15 cellular contexts compared by ENCODE assay signal in genomic region chr7:1544178-1544895, GRCh38. TPM values are rescaled to one million over a fixed set of nuclear protein-coding genes. Genes with fewer than 3 reads are reported as not detected.
DNase-seq lines count a peak whose midpoint lies in the region; ATAC-seq and TF ChIP-seq lines count a peak whose summit lies in the region.
"Had no signal": no experiment of that assay in that cellular context is flagged by ENCODE, and none has a peak within 500 bp of the region (broad histone marks: within the 10 kb centered on the region; RNA-seq: fewer than 3 reads in every experiment).

No MANE protein-coding gene starts in this region.

- peaks cover 9% of the 10 kb centered on the region for H3K4me1 Mint-ChIP-seq in stimulated activated effector memory CD8-positive, alpha-beta T cell treated with anti-CD3 and anti-CD28 coated beads, Interleukin-12 subunit alpha, Interleukin-12 subunit beta, amount 100 ng/mL, for 72 hours

- ATAC-seq in Right ventricle myocardium superior (ENCODE audit: poor library complexity) (no peak), HG03460 (IDR thresholded peaks at IDR 0.05; ENCODE audit: unreplicated experiment) (no peak)
- ATAC-seq in stimulated activated effector memory CD8-positive, alpha-beta T cell treated with anti-CD3 and anti-CD28 coated beads, Interleukin-12 subunit alpha, Interleukin-12 subunit beta, amount 100 ng/mL, for 72 hours = peak; percentile 14
- ATAC-seq: activated CD4-positive, CD25-positive, alpha-beta regulatory T cell treated with anti-CD3 and anti-CD28 coated beads, Interleukin-2, amount 50 U/mL, for 24 hours had no signal

- H3K4me3 Mint-ChIP-seq in stimulated activated effector memory CD8-positive, alpha-beta T cell treated with anti-CD3 and anti-CD28 coated beads, Interleukin-12 subunit alpha, Interleukin-12 subunit beta, amount 100 ng/mL, for 72 hours = no peak overlapping the region

- H3K9me3 ChIP-seq in cardiac muscle cell (ENCODE audit: low read depth) = no peaks in the 10 kb centered on the region
- no peaks in the 10 kb centered on the region for H3K9me3 ChIP-seq in esophagus (ENCODE audit: control insufficient read depth in 2 of 2, insufficient read depth in 1 of 2, low read depth in 1 of 2, low read length in 1 of 2)
- H3K9me3 ChIP-seq in SJCRH30 (replicated peaks) = no peaks in the 10 kb centered on the region
- H3K9me3 ChIP-seq: colonic mucosa, spleen, thoracic aorta had no signal

- no peak for TF ChIP-seq CTCF in cardiac muscle cell (IDR thresholded peaks at IDR 0.05; ENCODE audit: low read depth, low read length)

- H3K4me1 ChIP-seq in cardiac muscle cell (ENCODE audit: low read depth) (peaks cover 8% of the 10 kb centered on the region), esophagus (ENCODE audit: control insufficient read depth in 2 of 2, insufficient read depth in 2 of 2, low read length in 1 of 2) (peaks cover 0 to 20% of the 10 kb centered on the region in 2 donors), SJCRH30 (peaks cover 3% of the 10 kb centered on the region; the same call in 1 of the 2 replicates)

- H3K36me3 ChIP-seq in cardiac muscle cell = no peaks in the 10 kb centered on the region
- H3K36me3 ChIP-seq in esophagus (ENCODE audit: control insufficient read depth in 2 of 2, insufficient read depth in 2 of 2, low read length in 1 of 2) = peaks cover 0 to 67% of the 10 kb centered on the region in 2 donors
- no peaks in the 10 kb centered on the region for H3K36me3 ChIP-seq in SJCRH30

- DNase-seq in cardiac muscle cell (ENCODE audit: low read depth in 1 of 2, low spot score in 1 of 2) (no peak), Right ventricle myocardium superior (no peak), SJCRH30 (no peak)
- DNase-seq in stimulated activated effector memory CD8-positive, alpha-beta T cell treated with anti-CD3 and anti-CD28 coated beads, Interleukin-12 subunit alpha, Interleukin-12 subunit beta, amount 100 ng/mL, for 72 hours (ENCODE audit: low spot score in 2 of 2) = no peak
- DNase-seq: activated T-cell treated with anti-CD3 and anti-CD28 coated beads, Interleukin-2, amount 50 U/mL, for 1 hour; colonic mucosa; H7; NCI-H1417; NCI-H226; nucleus accumbens; spleen had no signal

- H3K27me3 ChIP-seq in cardiac muscle cell (no peaks in the 10 kb centered on the region), esophagus (ENCODE audit: control insufficient read depth in 1 of 2, insufficient read depth in 2 of 2, low read length in 2 of 2) (no peaks in the 10 kb centered on the region), SJCRH30 (no peaks in the 10 kb centered on the region)
- H3K27me3 ChIP-seq: colonic mucosa, spleen had no signal

- H3K9me3 Mint-ChIP-seq in stimulated activated effector memory CD8-positive, alpha-beta T cell treated with anti-CD3 and anti-CD28 coated beads, Interleukin-12 subunit alpha, Interleukin-12 subunit beta, amount 100 ng/mL, for 72 hours = no peaks in the 10 kb centered on the region

- WGBS in esophagus, 2 donors = 45 to 64% methylated on average over 39 to 41 of the region's 41 CpGs

- no peak overlapping the region for H3K27ac Mint-ChIP-seq in stimulated activated effector memory CD8-positive, alpha-beta T cell treated with anti-CD3 and anti-CD28 coated beads, Interleukin-12 subunit alpha, Interleukin-12 subunit beta, amount 100 ng/mL, for 72 hours

- H3K36me3 Mint-ChIP-seq in stimulated activated effector memory CD8-positive, alpha-beta T cell treated with anti-CD3 and anti-CD28 coated beads, Interleukin-12 subunit alpha, Interleukin-12 subunit beta, amount 100 ng/mL, for 72 hours = peaks cover 48% of the 10 kb centered on the region

- H3K4me3 ChIP-seq in cardiac muscle cell (no peak overlapping the region), esophagus (ENCODE audit: low read depth in 1 of 2, low read length in 2 of 2) (no peak overlapping the region), SJCRH30 (no peak overlapping the region)
- H3K4me3 ChIP-seq: colonic mucosa, spleen, thoracic aorta had no signal

- intact Hi-C loops in Right ventricle myocardium superior (cut with DNase I) = no loop called here

- H3K27ac ChIP-seq in cardiac muscle cell = peak overlapping the region; percentile 71
- peak overlapping the region; percentile 76 to 81 for H3K27ac ChIP-seq in esophagus (ENCODE audit: low read depth in 2 of 2, low read length in 1 of 2)
- H3K27ac ChIP-seq in SJCRH30 = no peak overlapping the region
- H3K27ac ChIP-seq: colonic mucosa, spleen, thoracic aorta had no signal

RNA-seq across cellular contexts. Expression of gene TMEM184A, which starts 11.7 kb away (rescaled TPM):
- total RNA-seq in cardiac muscle cell (2.8 and 3.0 TPM in 2 replicates), Right ventricle myocardium superior (0.30 TPM)
- polyA plus RNA-seq in cardiac muscle cell (0.75 and 2.1 TPM in 2 replicates), esophagus (100 to 1,000 TPM in 1 of 2 donors, 10 to 100 TPM in 1; 80.2 to 187 TPM)
- total RNA-seq in SJCRH30 (2014; rRNA removed; shearing (Covaris generic)) = not detected in 2 replicates

RNA-seq across cellular contexts. Expression of gene MAFK, which starts 13.8 kb away (rescaled TPM):
- total RNA-seq in cardiac muscle cell (15.6 and 16.2 TPM in 2 replicates), Right ventricle myocardium superior (59.4 TPM)
- polyA plus RNA-seq in cardiac muscle cell (3.1 and 4.2 TPM in 2 replicates), esophagus (10 to 100 TPM; 15.5 to 25.0 TPM)
- 0.86 and 1.6 TPM in 2 replicates for total RNA-seq in SJCRH30 (2014; rRNA removed; shearing (Covaris generic))

RNA-seq across cellular contexts. Expression of gene PSMG3, which starts 25.5 kb away (rescaled TPM):
- total RNA-seq in cardiac muscle cell = 32.7 and 38.4 TPM in 2 replicates
- polyA plus RNA-seq in cardiac muscle cell = 39.2 and 41.2 TPM in 2 replicates
- 12.1 TPM for total RNA-seq in Right ventricle myocardium superior
- polyA plus RNA-seq in esophagus = 10 to 100 TPM; 66.9 to 72.3 TPM
- total RNA-seq in SJCRH30 (2014; rRNA removed; shearing (Covaris generic)) = 22.5 and 28.9 TPM in 2 replicates

RNA-seq across cellular contexts. Expression of gene INTS1, which starts 40.1 kb away (rescaled TPM):
- 83.2 and 132 TPM in 2 replicates for total RNA-seq in cardiac muscle cell
- 54.5 and 80.8 TPM in 2 replicates for polyA plus RNA-seq in cardiac muscle cell
- 29.2 TPM for total RNA-seq in Right ventricle myocardium superior
- polyA plus RNA-seq in esophagus = 10 to 100 TPM; 36.6 to 42.2 TPM
- total RNA-seq in SJCRH30 (2014; rRNA removed; shearing (Covaris generic)) = 25.1 and 27.7 TPM in 2 replicates
